8 cellular contexts compared by ENCODE assay signal in genomic region chr1:110207831-110208230, GRCh38. TPM values are rescaled to one million over a fixed set of nuclear protein-coding genes. Genes with fewer than 3 reads are reported as not detected.
DNase-seq lines count a peak whose midpoint lies in the region; ATAC-seq and TF ChIP-seq lines count a peak whose summit lies in the region.

No MANE protein-coding gene starts in this region.

- TF ChIP-seq CTCF in HFF-Myc (IDR thresholded peaks at IDR 0.05; ENCODE audit: low read depth, low read length, missing control alignments), result peak; percentile 89
- peak; percentile 46 to 87 (median 86) for TF ChIP-seq CTCF in Peyer's patch (IDR thresholded peaks at IDR 0.05)
- TF ChIP-seq CTCF in ovary (IDR thresholded peaks at IDR 0.05), result peak; percentile 73 to 86 (median 81)
- TF ChIP-seq CTCF in tibial nerve (IDR thresholded peaks at IDR 0.05), result peak; percentile 80 to 87 (median 83)

- intact Hi-C loops in CD4-positive, alpha-beta memory T cell (cut with micrococcal nuclease), result loop anchor here (1.0 kb wide), 3 partner anchors 104 to 287 kb away; no protein-coding TSS in a partner anchor
- intact Hi-C loops in activated T-helper 1 cell treated with anti-CD3 and anti-CD28 coated beads, Interleukin-12 subunit alpha, Interleukin-12 subunit beta, Interleukin-2, Interleukin-4 antibody, amounts not matched to agents 30 ng/mL and 10 ng/mL and 1 ng/mL, durations not matched to agents 14 hours and 24 hours and 36 hours (cut with micrococcal nuclease), result loop anchor here (1.0 to 2.0 kb wide), 4 partner anchors 54 to 559 kb away; no protein-coding TSS in a partner anchor
- intact Hi-C loops in ovary (cut with DNase I), result loop anchor here (2.0 to 10.0 kb wide), 6 partner anchors 103 to 287 kb away; no protein-coding TSS in a partner anchor

- H3K9me3 Mint-ChIP-seq in CD4-positive, alpha-beta memory T cell, result peaks cover 0 to 2% (median 0%) of the 10 kb centered on the region in 8 donors
- no peaks in the 10 kb centered on the region for H3K9me3 Mint-ChIP-seq in activated T-helper 1 cell treated with anti-CD3 and anti-CD28 coated beads, Interleukin-12 subunit alpha, Interleukin-12 subunit beta, Interleukin-2, Interleukin-4 antibody, amounts not matched to agents 30 ng/mL and 10 ng/mL and 1 ng/mL, durations not matched to agents 14 hours and 24 hours and 36 hours

- H3K36me3 ChIP-seq in CD4-positive, alpha-beta memory T cell (ENCODE audit: insufficient read depth, low read length), result no peaks in the 10 kb centered on the region
- H3K36me3 ChIP-seq in Peyer's patch (no peaks in the 10 kb centered on the region), ovary (no peaks in the 10 kb centered on the region), tibial nerve (no peaks in the 10 kb centered on the region)

- no peak overlapping the region for H3K27ac ChIP-seq in CD4-positive, alpha-beta memory T cell (ENCODE audit: low read depth, low read length)
- H3K27ac ChIP-seq in Peyer's patch (no peak overlapping the region), ovary (no peak overlapping the region), tibial nerve (peak overlapping the region in 1 of 4 donors; percentile 0)

- TF ChIP-seq POLR2A in Peyer's patch (IDR thresholded peaks at IDR 0.05) (no peak), ovary (IDR thresholded peaks at IDR 0.05) (no peak), tibial nerve (IDR thresholded peaks at IDR 0.05) (no peak), GM18505 (IDR thresholded peaks at IDR 0.05; ENCODE audit: borderline replicate concordance, extremely low read depth, insufficient read depth, insufficient read length) (no peak)

- H3K9me3 ChIP-seq in CD4-positive, alpha-beta memory T cell (ENCODE audit: control insufficient read depth in 1 of 2, low read length in 2 of 2), result no peaks in the 10 kb centered on the region
- H3K9me3 ChIP-seq in Peyer's patch (no peaks in the 10 kb centered on the region), ovary (no peaks in the 10 kb centered on the region), tibial nerve (no peaks in the 10 kb centered on the region)

- H3K27me3 Mint-ChIP-seq in CD4-positive, alpha-beta memory T cell, result no peaks in the 10 kb centered on the region
- peaks cover 10% of the 10 kb centered on the region for H3K27me3 Mint-ChIP-seq in activated T-helper 1 cell treated with anti-CD3 and anti-CD28 coated beads, Interleukin-12 subunit alpha, Interleukin-12 subunit beta, Interleukin-2, Interleukin-4 antibody, amounts not matched to agents 30 ng/mL and 10 ng/mL and 1 ng/mL, durations not matched to agents 14 hours and 24 hours and 36 hours (ENCODE audit: insufficient read depth)

- CTCF ChIA-PET in CD4-positive, alpha-beta memory T cell (lab: Charles Lee; ENCODE audit: partially characterized antibody), result interaction anchor here (0.6 to 13.7 kb wide), 49 partner anchors 8 to 876 kb away, joined by 3 to 724 read pairs (median 5); partner anchors contain the start of genes LAMTOR5 and RBM15

- WGBS in ovary, 3 donors, result 20 to 27% (median 24%) methylated on average over 5 of the region's 5 CpGs
- 18 to 32% methylated on average over 4 to 5 of the region's 5 CpGs for WGBS in tibial nerve, 2 donors

- H3K4me3 ChIP-seq in CD4-positive, alpha-beta memory T cell (ENCODE audit: low read length in 2 of 2), result no peak overlapping the region
- H3K4me3 ChIP-seq in HFF-Myc (replicated peaks; ENCODE audit: low read depth, low read length), result no peak overlapping the region
- no peak overlapping the region for H3K4me3 ChIP-seq in Peyer's patch
- H3K4me3 ChIP-seq in ovary, result no peak overlapping the region
- H3K4me3 ChIP-seq in tibial nerve, result no peak overlapping the region

- H3K4me3 Mint-ChIP-seq in CD4-positive, alpha-beta memory T cell, result peak overlapping the region in 4 of 8 donors; percentile 1 to 62 (median 18)
- H3K4me3 Mint-ChIP-seq in activated T-helper 1 cell treated with anti-CD3 and anti-CD28 coated beads, Interleukin-12 subunit alpha, Interleukin-12 subunit beta, Interleukin-2, Interleukin-4 antibody, amounts not matched to agents 30 ng/mL and 10 ng/mL and 1 ng/mL, durations not matched to agents 14 hours and 24 hours and 36 hours, result no peak overlapping the region

- no peak for ATAC-seq in GM18505 (IDR thresholded peaks at IDR 0.05; ENCODE audit: unreplicated experiment)

- TF ChIP-seq EP300 in ovary (IDR thresholded peaks at IDR 0.05) (no peak), tibial nerve (IDR thresholded peaks at IDR 0.05) (no peak)

- H3K27ac Mint-ChIP-seq in CD4-positive, alpha-beta memory T cell, result peak overlapping the region; percentile 71 to 97 (median 88)
- no peak overlapping the region for H3K27ac Mint-ChIP-seq in activated T-helper 1 cell treated with anti-CD3 and anti-CD28 coated beads, Interleukin-12 subunit alpha, Interleukin-12 subunit beta, Interleukin-2, Interleukin-4 antibody, amounts not matched to agents 30 ng/mL and 10 ng/mL and 1 ng/mL, durations not matched to agents 14 hours and 24 hours and 36 hours

- DNase-seq in CD4-positive, alpha-beta memory T cell, result peak; percentile 68 to 73 (median 71)
- DNase-seq in HFF-Myc (ENCODE audit: extremely low read depth, low read depth) (no peak), Peyer's patch (peak; percentile 78 to 89 (median 80)), fibroblast of the conjunctiva (ENCODE audit: low read depth) (peak; percentile 12), ovary (peak; percentile 63 to 83 (median 80)), tibial nerve (ENCODE audit: low spot score in 2 of 2) (peak; percentile 30 to 75)
- peak; percentile 66 for DNase-seq in activated T-helper 1 cell treated with anti-CD3 and anti-CD28 coated beads, Interleukin-12 subunit alpha, Interleukin-12 subunit beta, Interleukin-2, Interleukin-4 antibody, amounts not matched to agents 30 ng/mL and 10 ng/mL and 1 ng/mL, durations not matched to agents 14 hours and 24 hours and 36 hours (ENCODE audit: low spot score)

- H3K36me3 Mint-ChIP-seq in CD4-positive, alpha-beta memory T cell, result peaks cover 0 to 9% of the 10 kb centered on the region in 2 donors
- H3K36me3 Mint-ChIP-seq in activated T-helper 1 cell treated with anti-CD3 and anti-CD28 coated beads, Interleukin-12 subunit alpha, Interleukin-12 subunit beta, Interleukin-2, Interleukin-4 antibody, amounts not matched to agents 30 ng/mL and 10 ng/mL and 1 ng/mL, durations not matched to agents 14 hours and 24 hours and 36 hours (ENCODE audit: low read depth), result no peaks in the 10 kb centered on the region

- peaks cover 42% of the 10 kb centered on the region for H3K4me1 ChIP-seq in CD4-positive, alpha-beta memory T cell (ENCODE audit: insufficient read depth, low read length)
- peaks cover 3 to 30% (median 12%) of the 10 kb centered on the region in 4 donors for H3K4me1 ChIP-seq in Peyer's patch
- H3K4me1 ChIP-seq in ovary (ENCODE audit: insufficient read depth), result peaks cover 7% of the 10 kb centered on the region
- peaks cover 0 to 33% (median 11%) of the 10 kb centered on the region in 4 donors for H3K4me1 ChIP-seq in tibial nerve

- POLR2A ChIA-PET in CD4-positive, alpha-beta memory T cell (lab: Charles Lee; ENCODE audit: partially characterized antibody), result interaction anchor here (1.0 to 7.2 kb wide), 7 partner anchors 11 to 288 kb away, joined by 3 to 169 read pairs (median 8); partner anchors contain the start of genes LAMTOR5 and RBM15

- peaks cover 30 to 56% (median 41%) of the 10 kb centered on the region in 4 donors for H3K4me1 Mint-ChIP-seq in CD4-positive, alpha-beta memory T cell
- H3K4me1 Mint-ChIP-seq in activated T-helper 1 cell treated with anti-CD3 and anti-CD28 coated beads, Interleukin-12 subunit alpha, Interleukin-12 subunit beta, Interleukin-2, Interleukin-4 antibody, amounts not matched to agents 30 ng/mL and 10 ng/mL and 1 ng/mL, durations not matched to agents 14 hours and 24 hours and 36 hours (ENCODE audit: low read depth), result peaks cover 29% of the 10 kb centered on the region

- no peaks in the 10 kb centered on the region for H3K27me3 ChIP-seq in CD4-positive, alpha-beta memory T cell (ENCODE audit: insufficient read depth, low read length)
- H3K27me3 ChIP-seq in Peyer's patch, result no peaks in the 10 kb centered on the region
- H3K27me3 ChIP-seq in ovary, result no peaks in the 10 kb centered on the region
- no peaks in the 10 kb centered on the region for H3K27me3 ChIP-seq in tibial nerve

RNA-seq across cellular contexts. Expression of gene KCNC4, which starts 2.3 kb away (rescaled TPM):
- 10 to 100 TPM; 11.9 to 13.4 TPM for total RNA-seq in CD4-positive, alpha-beta memory T cell
- 1 to 10 TPM; 2.3 to 3.0 TPM for polyA plus RNA-seq in CD4-positive, alpha-beta memory T cell
- total RNA-seq in Peyer's patch (10 to 100 TPM in 2 of 4 donors, 1 to 10 TPM in 2; 6.1 to 18.0 (median 10.4) TPM), ovary (10 to 100 TPM in 5 of 7 donors, 1 to 10 TPM in 2; 5.5 to 18.0 (median 14.2) TPM), tibial nerve (1 to 10 TPM; 2.9 to 9.0 (median 6.1) TPM)
- 11.8 and 14.3 TPM in 2 replicates for total RNA-seq in activated T-helper 1 cell treated with anti-CD3 and anti-CD28 coated beads, Interleukin-12 subunit alpha, Interleukin-12 subunit beta, Interleukin-2, Interleukin-4 antibody, amounts not matched to agents 30 ng/mL and 10 ng/mL and 1 ng/mL, durations not matched to agents 14 hours and 24 hours and 36 hours
- 1 to 10 TPM; 3.2 to 5.0 TPM for polyA plus RNA-seq in ovary

RNA-seq across cellular contexts. Expression of gene SLC6A17, which starts 57.5 kb away (rescaled TPM):
- not detected for total RNA-seq in CD4-positive, alpha-beta memory T cell
- not detected for polyA plus RNA-seq in CD4-positive, alpha-beta memory T cell
- total RNA-seq in Peyer's patch (under 1 TPM in 2 of 4 donors, not detected in 2; 0.13 to 0.28 TPM), ovary (under 1 TPM in 4 of 7 donors, not detected in 3; 0.05 to 0.15 (median 0.05) TPM), tibial nerve (under 1 TPM in 2 of 4 donors, not detected in 2; under 0.01 to 0.22 TPM)
- 0.05 and 0.23 TPM in 2 replicates for total RNA-seq in activated T-helper 1 cell treated with anti-CD3 and anti-CD28 coated beads, Interleukin-12 subunit alpha, Interleukin-12 subunit beta, Interleukin-2, Interleukin-4 antibody, amounts not matched to agents 30 ng/mL and 10 ng/mL and 1 ng/mL, durations not matched to agents 14 hours and 24 hours and 36 hours
- polyA plus RNA-seq in ovary, result under 1 TPM; 0.03 to 0.06 TPM
